ENCODE assay signal across 28 cellular contexts in genomic region chr20:51100617-51101016, GRCh38.
DNase-seq lines count a peak whose midpoint lies in the region; ATAC-seq and TF ChIP-seq lines count a peak whose summit lies in the region.
"Had no signal": no experiment of that assay in that cellular context is flagged by ENCODE, and none has a peak within 500 bp of the region (broad histone marks: within the 10 kb centered on the region; RNA-seq: fewer than 3 reads in every experiment).

No MANE protein-coding gene starts in this region.

- intact Hi-C loops in activated B cell treated with CpG ODN at 0.5 μM for 24 hours (cut with micrococcal nuclease), result no loop called here

- H3K9me3 Mint-ChIP-seq in activated B cell treated with CpG ODN at 0.5 μM for 24 hours, result no peaks in the 10 kb centered on the region
- H3K9me3 Mint-ChIP-seq: CD4-positive, alpha-beta T cell; T-helper 1 cell treated with Interleukin-12 subunit alpha and Interleukin-12 subunit beta and Interleukin-4 antibody, amounts not matched to agents 30 μg/mL and 1 μg/mL, for 36 hours had no signal

- DNase-seq in GM19238 (ENCODE audit: insufficient read length, low spot score), result peak; percentile 10
- DNase-seq in activated B cell treated with CpG ODN at 0.5 μM for 24 hours, result no peak
- DNase-seq in mucosa of gallbladder (ENCODE audit: low spot score), result peak; percentile 51
- DNase-seq in stimulated activated CD4-positive, alpha-beta T cell treated with anti-CD3 and anti-CD28 coated beads, Interleukin-2, amount 100 ng/mL, for 24 hours, result no peak
- no peak for DNase-seq in NCI-H2196 treated with DMSO at 0.1 percent for 48 hours (lab: John Stamatoyannopoulos, UW; ENCODE audit: unreplicated experiment)
- no peak for DNase-seq in HT-29 (ENCODE audit: low spot score)
- no peak for DNase-seq in activated CD4-positive, alpha-beta T cell treated with anti-CD3 and anti-CD28 coated beads, Interleukin-2, amount 50 U/mL, for 4 hours
- DNase-seq: 8988T; ACHN; CD4-positive, alpha-beta T cell; DMS 273 treated with DMSO at 0.1 percent for 48 hours; DMS79 treated with DMSO at 0.1 percent for 48 hours; GOT3; Karpas-422; NCI-H1105 treated with DMSO at 0.1 percent for 48 hours; NCI-H146; NCI-H2029 treated with DMSO at 0.1 percent for 48 hours; NCI-H226; NCI-H510A; NCI-H69; OCI-M1; Peyer's patch; SIG-M5; SK-N-SH; SW 1271 had no signal

- H3K36me3 ChIP-seq in BLaER1, result no peaks in the 10 kb centered on the region
- H3K36me3 ChIP-seq: HAP-1, Peyer's patch had no signal

- no peaks in the 10 kb centered on the region for H3K27me3 Mint-ChIP-seq in activated B cell treated with CpG ODN at 0.5 μM for 24 hours

- H3K9me3 ChIP-seq in BLaER1, result no peaks in the 10 kb centered on the region; the same call in 1 of the 2 replicates
- H3K9me3 ChIP-seq: HAP-1, Peyer's patch, SK-N-SH had no signal

- H3K9ac ChIP-seq in BLaER1, result peak overlapping the region; percentile 43; the same call in 1 of the 2 replicates
- H3K9ac ChIP-seq: SK-N-SH had no signal

- H3K27ac Mint-ChIP-seq in activated B cell treated with CpG ODN at 0.5 μM for 24 hours, result peak overlapping the region; percentile 59
- H3K27ac Mint-ChIP-seq: CD4-positive, alpha-beta T cell; T-helper 1 cell treated with Interleukin-12 subunit alpha and Interleukin-12 subunit beta and Interleukin-4 antibody, amounts not matched to agents 30 μg/mL and 1 μg/mL, for 36 hours had no signal

- H3K4me3 Mint-ChIP-seq in activated B cell treated with CpG ODN at 0.5 μM for 24 hours, result no peak overlapping the region
- H3K4me3 Mint-ChIP-seq: CD4-positive, alpha-beta T cell; T-helper 1 cell treated with Interleukin-12 subunit alpha and Interleukin-12 subunit beta and Interleukin-4 antibody, amounts not matched to agents 30 μg/mL and 1 μg/mL, for 36 hours had no signal

- peak overlapping the region; percentile 9; the same call in 1 of the 2 replicates for H3K4me3 ChIP-seq in BLaER1
- H3K4me3 ChIP-seq: HAP-1, Peyer's patch had no signal

- H3K4me1 Mint-ChIP-seq in activated B cell treated with CpG ODN at 0.5 μM for 24 hours, result peaks cover 70% of the 10 kb centered on the region

- ATAC-seq in activated B cell treated with CpG ODN at 0.5 μM for 24 hours (ENCODE audit: low read depth), result no peak

- no peak for TF ChIP-seq CTCF in activated B cell treated with CpG ODN at 0.5 μM for 24 hours (IDR thresholded peaks at IDR 0.05)

- H3K36me3 Mint-ChIP-seq in activated B cell treated with CpG ODN at 0.5 μM for 24 hours (ENCODE audit: low read depth), result no peaks in the 10 kb centered on the region

- H3K4me1 ChIP-seq in BLaER1, result peaks cover 78% of the 10 kb centered on the region
- H3K4me1 ChIP-seq: HAP-1 had no signal

- H3K27me3 ChIP-seq in BLaER1, result no peaks in the 10 kb centered on the region
- H3K27me3 ChIP-seq: Peyer's patch had no signal

- CTCF ChIA-PET in activated B cell treated with CpG ODN at 0.5 μM for 24 hours (lab: Charles Lee), result interaction anchor here (1.4 kb wide), 1 partner anchor 86 kb away, joined by 3 read pairs; no protein-coding TSS in a partner anchor

- H3K27ac ChIP-seq in BLaER1, result peak overlapping the region; percentile 87
- H3K27ac ChIP-seq: Peyer's patch had no signal

- POLR2A ChIA-PET in activated B cell treated with CpG ODN at 0.5 μM for 24 hours (lab: Charles Lee), result interaction anchor here (1.3 kb wide), 1 partner anchor 9 kb away, joined by 3 read pairs; no protein-coding TSS in a partner anchor

- no peaks in the 10 kb centered on the region for H4K20me1 ChIP-seq in BLaER1

- H3K4me2 ChIP-seq in BLaER1, result peak overlapping the region; percentile 75
- H3K4me2 ChIP-seq: SK-N-SH had no signal

Comparison
In these comparisons a context has a peak if more than half of its experiments do, and no peak if none do; other contexts are left out.
1. DNase-seq: peak in GM19238 (single experiment) and mucosa of gallbladder (single experiment); none in activated B cell treated with CpG ODN at 0.5 μM for 24 hours (single experiment), stimulated activated CD4-positive, alpha-beta T cell treated with anti-CD3 and anti-CD28 coated beads, Interleukin-2, amount 100 ng/mL, for 24 hours (0 of 2), NCI-H2196 treated with DMSO at 0.1 percent for 48 hours (single experiment), HT-29 (single experiment) and activated CD4-positive, alpha-beta T cell treated with anti-CD3 and anti-CD28 coated beads, Interleukin-2, amount 50 U/mL, for 4 hours (0 of 2).